ENCODE assay signal across 8 cellular contexts in genomic region chr18:80157708-80158343, GRCh38. TPM values are rescaled to one million over a fixed set of nuclear protein-coding genes. Genes with fewer than 3 reads are reported as not detected.
DNase-seq lines count a peak whose midpoint lies in the region; ATAC-seq, FAIRE-seq and TF ChIP-seq lines count a peak whose summit lies in the region.

No MANE protein-coding gene starts in this region.

- BruUV-seq in A673 (replicated peaks; lab: Mats Ljungman, UMichigan), result no TSS peak

- DNase-seq in A673 (ENCODE audit: low spot score) (peak; percentile 75), GM12892 (ENCODE audit: insufficient read length) (no peak), NCI-H1105 treated with DMSO at 0.1 percent for 48 hours (lab: John Stamatoyannopoulos, UW) (peak; percentile 53), cerebellum (ENCODE audit: low spot score) (peak; percentile 64), right lobe of liver (peak; percentile 77 to 80 (median 77))
- DNase-seq in activated CD4-positive, CD25-positive, alpha-beta regulatory T cell treated with anti-CD3 and anti-CD28 coated beads, Interleukin-2, amount 50 U/mL, for 72 hours, result peak; percentile 74
- DNase-seq in stimulated activated CD4-positive, alpha-beta T cell treated with anti-CD3 and anti-CD28 coated beads, TNF-alpha, amount 100 ng/mL, for 24 hours (ENCODE audit: low read depth in 3 of 3), result peak; percentile 51 to 77 (median 58)

- H3K9me3 ChIP-seq in A673 (ENCODE audit: low read depth, low read length, poor library complexity, severe bottlenecking) (no peaks in the 10 kb centered on the region), right lobe of liver (no peaks in the 10 kb centered on the region)

- POLR2A ChIA-PET in A673 (lab: Charles Lee; ENCODE audit: low non-redundant PET), result no interaction called here

- intact Hi-C loops in A673 (cut with micrococcal nuclease; ENCODE audit: unreplicated experiment), result loop anchor here (10.0 kb wide), 1 partner anchor 363 kb away; the partner anchor contains the start of gene KCNG2
- intact Hi-C loops in right lobe of liver (cut with DNase I), result no loop called here

- TF ChIP-seq CTCF in A673 (conservative IDR thresholded peaks at IDR 0.05; ENCODE audit: low read depth, low read length) (peak; percentile 95), right lobe of liver (IDR thresholded peaks at IDR 0.05) (peak; percentile 84 to 98 (median 97))

- 24% methylated on average over 8 of the region's 8 CpGs for WGBS in right lobe of liver (ENCODE audit: insufficient coverage, low coverage, low lambda C conversion rate, missing lambda C conversion rate)

- H3K27me3 ChIP-seq in A673 (replicated peaks; ENCODE audit: insufficient read depth, low read depth, low read length, poor library complexity) (no peaks in the 10 kb centered on the region), right lobe of liver (no peaks in the 10 kb centered on the region)

- ATAC-seq in right lobe of liver (peak; percentile 80 to 90 (median 88)), GM18867 (IDR thresholded peaks at IDR 0.05; ENCODE audit: unreplicated experiment) (no peak)

- FAIRE-seq in GM12892 (lab: Jason Lieb, UNC), result peak; percentile 92

- H3K27ac ChIP-seq in A673 (ENCODE audit: low read depth, low read length, poor library complexity, severe bottlenecking) (no peak overlapping the region), right lobe of liver (no peak overlapping the region)

- CTCF ChIA-PET in A673 (lab: Charles Lee), result interaction anchor here (0.8 to 1.2 kb wide), 3 partner anchors 10 to 92 kb away, joined by 3 to 4 read pairs (median 3); no protein-coding TSS in a partner anchor

- H3K4me1 ChIP-seq in A673 (ENCODE audit: insufficient read depth, low read length, poor library complexity, severe bottlenecking) (peaks cover 6% of the 10 kb centered on the region), right lobe of liver (no peaks in the 10 kb centered on the region)

- no peaks in the 10 kb centered on the region for H3K36me3 ChIP-seq in A673 (ENCODE audit: insufficient read depth, low read length, poor library complexity, severe bottlenecking)
- peaks cover 0 to 6% (median 0%) of the 10 kb centered on the region in 4 donors for H3K36me3 ChIP-seq in right lobe of liver

- H3K4me3 ChIP-seq in A673 (ENCODE audit: low read depth, low read length, poor library complexity, severe bottlenecking), result no peak overlapping the region
- H3K4me3 ChIP-seq in right lobe of liver, result no peak overlapping the region

- TF ChIP-seq POLR2A in GM12892 (IDR thresholded peaks at IDR 0.05; ENCODE audit: low read depth, low read length), result no peak
- no peak for TF ChIP-seq POLR2A in right lobe of liver (IDR thresholded peaks at IDR 0.05)

RNA-seq across cellular contexts. Expression of gene ADNP2, which starts 48.8 kb away (rescaled TPM):
- total RNA-seq in A673 (2021) (27.5 and 30.7 TPM in 2 replicates), cerebellum (20.7 TPM), right lobe of liver (1 to 10 TPM; 4.4 to 9.9 (median 7.7) TPM)
- polyA plus RNA-seq in GM12892 (2012; ENCODE audit: missing spikeins), result 10.3 TPM
